ENCODE assay signal across 8 cellular contexts in genomic region chr10:72353963-72354355, GRCh38. TPM values are rescaled to one million over a fixed set of nuclear protein-coding genes. Genes with fewer than 3 reads are reported as not detected.
DNase-seq lines count a peak whose midpoint lies in the region; ATAC-seq and TF ChIP-seq lines count a peak whose summit lies in the region.

No MANE protein-coding gene starts in this region.

- peaks cover 40% of the 10 kb centered on the region for H4K20me1 ChIP-seq in DND-41 (ENCODE audit: insufficient read depth, low read length)

- CTCF ChIA-PET in GM10248 (lab: Yijun Ruan, JAX) = interaction anchor here (1.7 to 10.0 kb wide), 3 partner anchors 11 to 17 kb away, joined by 4 to 78 read pairs (median 36); no protein-coding TSS in a partner anchor

- H3K4me1 ChIP-seq in DND-41 (ENCODE audit: insufficient read depth, low read length) = peaks cover 35% of the 10 kb centered on the region
- peaks cover 6 to 52% (median 18%) of the 10 kb centered on the region in 3 donors for H3K4me1 ChIP-seq in gastroesophageal sphincter
- peaks cover 17% of the 10 kb centered on the region for H3K4me1 ChIP-seq in parathyroid adenoma

- no peaks in the 10 kb centered on the region for H3K27me3 ChIP-seq in DND-41 (ENCODE audit: insufficient read depth, low read length, poor library complexity)
- no peaks in the 10 kb centered on the region for H3K27me3 ChIP-seq in gastroesophageal sphincter
- H3K27me3 ChIP-seq in parathyroid adenoma (ENCODE audit: control insufficient read depth, insufficient read depth, low read length) = no peaks in the 10 kb centered on the region

- TF ChIP-seq EP300 in gastroesophageal sphincter (IDR thresholded peaks at IDR 0.05) = no peak

- POLR2A ChIA-PET in GM10248 (lab: Yijun Ruan, JAX) = no interaction called here

- no peak for ATAC-seq in DND-41 (ENCODE audit: insufficient read depth, low read depth)
- ATAC-seq in HG02623 (IDR thresholded peaks at IDR 0.05; ENCODE audit: unreplicated experiment) = peak; percentile 9
- peak; percentile 13 for ATAC-seq in gastroesophageal sphincter
- ATAC-seq in HG03432 (IDR thresholded peaks at IDR 0.05; ENCODE audit: unreplicated experiment) = no peak

- H3K4me2 ChIP-seq in DND-41 (ENCODE audit: insufficient read depth, low read length) = peak overlapping the region; percentile 98
- H3K4me2 ChIP-seq in parathyroid adenoma (ENCODE audit: low read length) = peak overlapping the region; percentile 82

- H3K9me3 ChIP-seq in DND-41 (ENCODE audit: insufficient read depth, low read length, severe bottlenecking) = no peaks in the 10 kb centered on the region
- H3K9me3 ChIP-seq in gastroesophageal sphincter = no peaks in the 10 kb centered on the region
- H3K9me3 ChIP-seq in parathyroid adenoma (ENCODE audit: control insufficient read depth, low read length) = no peaks in the 10 kb centered on the region

- no peak for TF ChIP-seq POLR2A in gastroesophageal sphincter (IDR thresholded peaks at IDR 0.05)

- WGBS in gastroesophageal sphincter (ENCODE audit: low coverage in 1 of 2), 2 donors = 0 to 2% methylated on average over 3 to 8 of the region's 23 CpGs

- peak overlapping the region; percentile 73 to 78 for H3K4me3 ChIP-seq in DND-41 (ENCODE audit: low read depth in 1 of 2, low read length in 2 of 2)
- peak overlapping the region; percentile 63 to 88 for H3K4me3 ChIP-seq in gastroesophageal sphincter
- H3K4me3 ChIP-seq in parathyroid adenoma (ENCODE audit: low read depth, low read length) = peak overlapping the region; percentile 100

- H3K27ac ChIP-seq in DND-41 (ENCODE audit: low read length) (peak overlapping the region; percentile 98), VCaP (peak overlapping the region; percentile 94), gastroesophageal sphincter (peak overlapping the region; percentile 70 to 99 (median 94)), parathyroid adenoma (peak overlapping the region; percentile 96)

- H3K36me3 ChIP-seq in DND-41 (ENCODE audit: insufficient read depth, low read length) = peaks cover 48% of the 10 kb centered on the region
- peaks cover 0 to 28% of the 10 kb centered on the region in 2 donors for H3K36me3 ChIP-seq in gastroesophageal sphincter
- no peaks in the 10 kb centered on the region for H3K36me3 ChIP-seq in parathyroid adenoma (ENCODE audit: control insufficient read depth, insufficient read depth, low read length)

- no peak for TF ChIP-seq CTCF in DND-41 (IDR thresholded peaks at IDR 0.05; ENCODE audit: borderline replicate concordance, extremely low read depth, low read length, poor library complexity, severe bottlenecking)
- TF ChIP-seq CTCF in VCaP (conservative IDR thresholded peaks at IDR 0.05) = no peak
- TF ChIP-seq CTCF in gastroesophageal sphincter (IDR thresholded peaks at IDR 0.05) = no peak
- no peak for TF ChIP-seq CTCF in parathyroid adenoma (IDR thresholded peaks at IDR 0.05)
- TF ChIP-seq CTCF in GM10248 (IDR thresholded peaks at IDR 0.05; ENCODE audit: control extremely low read depth, extremely low read depth, low read depth, missing control alignments) = no peak

- peaks cover 54% of the 10 kb centered on the region for H3K79me2 ChIP-seq in DND-41 (ENCODE audit: insufficient read depth, low read length)
- H3K79me2 ChIP-seq in parathyroid adenoma = peaks cover 35% of the 10 kb centered on the region

- peak overlapping the region; percentile 91 for H2AFZ ChIP-seq in DND-41 (ENCODE audit: low read depth, low read length)
- H2AFZ ChIP-seq in parathyroid adenoma = peak overlapping the region; percentile 93

- peak overlapping the region; percentile 85 for H3K9ac ChIP-seq in DND-41 (ENCODE audit: low read depth, low read length)
- peak overlapping the region; percentile 64 for H3K9ac ChIP-seq in parathyroid adenoma

- DNase-seq in DND-41 = no peak
- no peak for DNase-seq in NCI-H748 treated with DMSO at 0.1 percent for 48 hours (lab: John Stamatoyannopoulos, UW)
- no peak for DNase-seq in GM10248 (ENCODE audit: extremely low spot score)

RNA-seq across cellular contexts. Expression of gene DNAJB12, which starts 0.8 kb away (rescaled TPM):
- total RNA-seq in gastroesophageal sphincter = 10 to 100 TPM; 28.6 to 43.0 (median 33.4) TPM

Comparison
In these comparisons a context has a peak if more than half of its experiments do, and no peak if none do; other contexts are left out.
1. ATAC-seq: peak in HG02623 (single experiment) and gastroesophageal sphincter (single experiment); none in DND-41 (single experiment) and HG03432 (single experiment).
2. Peak in every context shown above with its lines, with median percentiles within 50 percentile points of each other: H3K27ac ChIP-seq and H3K4me3 ChIP-seq.